In genomic region chr2:15311201-15311882, GRCh38 we compare ENCODE assay signal across 10 cellular contexts.
A peak's percentile ranks its signal among the peaks of the same experiment; 100 is the strongest.
DNase-seq lines count a peak whose midpoint lies in the region; ATAC-seq, FAIRE-seq and TF ChIP-seq lines count a peak whose summit lies in the region.
"Had no signal": no experiment of that assay in that cellular context is flagged by ENCODE, and none has a peak within 500 bp of the region (broad histone marks: within the 10 kb centered on the region; RNA-seq: fewer than 3 reads in every experiment).

No MANE protein-coding gene starts in this region.

- no peak for DNase-seq in GM12891 (ENCODE audit: insufficient read length, low spot score)
- DNase-seq in astrocyte (ENCODE audit: low read depth): peak; percentile 36
- no peak for DNase-seq in Right ventricle myocardium inferior (ENCODE audit: missing footprints)
- DNase-seq in islet precursor cell: no peak
- DNase-seq in dermis blood vessel endothelial cell: no peak
- DNase-seq in stimulated activated CD4-positive, alpha-beta T cell treated with anti-CD3 and anti-CD28 coated beads, Interleukin-4, amount 100 ng/mL, for 1 hour: no peak
- DNase-seq: NCI-H524 treated with DMSO at 0.1 percent for 48 hours, uterus had no signal

- H2AFZ ChIP-seq in astrocyte (ENCODE audit: low read depth, low read length): no peak overlapping the region

- no peak overlapping the region for H3K4me2 ChIP-seq in astrocyte (ENCODE audit: low read length)

- no peaks in the 10 kb centered on the region for H3K9me3 Mint-ChIP-seq in astrocyte (ENCODE audit: unreplicated experiment)

- no peak overlapping the region for H3K27ac ChIP-seq in astrocyte (ENCODE audit: low read depth, low read length)
- H3K27ac ChIP-seq: uterus had no signal

- no peaks in the 10 kb centered on the region for H3K79me2 ChIP-seq in astrocyte (ENCODE audit: insufficient read depth, low read length)

- no peak overlapping the region for H3K4me3 Mint-ChIP-seq in astrocyte (ENCODE audit: unreplicated experiment)

- H3K4me1 ChIP-seq in astrocyte (ENCODE audit: insufficient read depth, low read length): no peaks in the 10 kb centered on the region
- H3K4me1 ChIP-seq: uterus had no signal

- H3K36me3 ChIP-seq in astrocyte (ENCODE audit: insufficient read depth, low read length): no peaks in the 10 kb centered on the region
- H3K36me3 ChIP-seq: uterus had no signal

- H3K4me3 ChIP-seq in astrocyte (ENCODE audit: insufficient read depth, low read depth, low read length): no peak overlapping the region
- H3K4me3 ChIP-seq: uterus had no signal

- H3K9ac ChIP-seq in astrocyte (ENCODE audit: low read length): no peak overlapping the region

- no peaks in the 10 kb centered on the region for H3K9me3 ChIP-seq in astrocyte (ENCODE audit: insufficient read depth, low read depth, low read length)
- H3K9me3 ChIP-seq: uterus had no signal

- no peak for TF ChIP-seq CTCF in astrocyte (IDR thresholded peaks at IDR 0.05; ENCODE audit: insufficient read depth, low read depth, low read length)

- H3K27me3 ChIP-seq in astrocyte (ENCODE audit: insufficient read depth, low read length): no peaks in the 10 kb centered on the region
- H3K27me3 ChIP-seq: uterus had no signal

- no peak overlapping the region for H3K27ac Mint-ChIP-seq in astrocyte (ENCODE audit: unreplicated experiment)

- intact Hi-C loops in Right ventricle myocardium inferior (cut with DNase I): no loop called here

- H3K27me3 Mint-ChIP-seq in astrocyte (ENCODE audit: low read depth, unreplicated experiment): no peaks in the 10 kb centered on the region

- peak; percentile 66 for FAIRE-seq in GM12891 (lab: Jason Lieb, UNC)
- FAIRE-seq in astrocyte (lab: Jason Lieb, UNC): no peak

- peaks cover 12% of the 10 kb centered on the region for H3K4me1 Mint-ChIP-seq in astrocyte (ENCODE audit: low read depth, unreplicated experiment)

- ATAC-seq in GM19467 (IDR thresholded peaks at IDR 0.05; ENCODE audit: unreplicated experiment): peak; percentile 58
- ATAC-seq in HG03196 (IDR thresholded peaks at IDR 0.05; ENCODE audit: unreplicated experiment): peak; percentile 73
- ATAC-seq in Right ventricle myocardium inferior: no peak

- peaks cover 40% of the 10 kb centered on the region for H4K20me1 ChIP-seq in astrocyte (ENCODE audit: insufficient read depth, low read length)

- no peak for TF ChIP-seq POLR2A in GM12891 (IDR thresholded peaks at IDR 0.05; ENCODE audit: low read depth, low read length)

- peaks cover 12% of the 10 kb centered on the region for H3K36me3 Mint-ChIP-seq in astrocyte (ENCODE audit: low read depth, unreplicated experiment)

TF ChIP-seq in GM12891, 5 proteins besides CTCF, POLR2A, EP300 and RAD21:
- TF ChIP-seq SPI1 (IDR thresholded peaks at IDR 0.05; ENCODE audit: low read depth, low read length) (no peak), TAF1 (IDR thresholded peaks at IDR 0.05; ENCODE audit: low read depth, low read length) (no peak), PAX5 (IDR thresholded peaks at IDR 0.05; ENCODE audit: insufficient read depth, low read length, severe bottlenecking) (no peak), POU2F2 (IDR thresholded peaks at IDR 0.05; ENCODE audit: low read depth, low read length) (no peak), POLR2AphosphoS5 (IDR thresholded peaks at IDR 0.05; ENCODE audit: low read depth, low read length) (no peak)
TF ChIP-seq in GM12891: peak in this region for 0.
